In genomic region chr5:155167736-155168135, GRCh38 we compare ENCODE assay signal across 29 cellular contexts.
"Had no signal": no experiment of that assay in that cellular context is flagged by ENCODE, and none has a peak within 500 bp of the region (broad histone marks: within the 10 kb centered on the region; RNA-seq: fewer than 3 reads in every experiment).

No MANE protein-coding gene starts in this region.

- H3K4me2 ChIP-seq: neural progenitor cell had no signal

- H3K4me1 ChIP-seq: left lung, lower lobe of right lung, neural progenitor cell, right atrium auricular region, stomach, testis, thyroid gland, transverse colon, upper lobe of left lung, vagina had no signal

- FAIRE-seq: islet of Langerhans, kidney had no signal

- H3K36me3 ChIP-seq: left lung, lower lobe of right lung, neural progenitor cell, ovary, right atrium auricular region, stomach, thyroid gland, transverse colon, upper lobe of left lung, vagina had no signal

- H3K9me3 ChIP-seq: lower lobe of right lung, ovary, right atrium auricular region, testis, thyroid gland, transverse colon, upper lobe of left lung, vagina had no signal

- H2AFZ ChIP-seq: neural progenitor cell had no signal

- H3K4me3 ChIP-seq: left lung, lower lobe of right lung, neural progenitor cell, ovary, right atrium auricular region, skin epidermis, stomach, testis, thyroid gland, transverse colon, upper lobe of left lung, vagina had no signal

- H3K27ac ChIP-seq: left lung, lower lobe of right lung, neural progenitor cell, ovary, right atrium auricular region, skin epidermis, stomach, testis, thyroid gland, transverse colon, upper lobe of left lung, vagina had no signal

- DNase-seq: hypothalamus; immature natural killer cell; kidney; left colon; left lung; lower lobe of right lung; mammary epithelial cell; mesenchymal stem cell; naive B cell; natural killer cell; nephron progenitor cell; ovary; stimulated activated CD4-positive, alpha-beta T cell treated with anti-CD3 and anti-CD28 coated beads, Interleukin-12 subunit alpha, Interleukin-12 subunit beta, amount 100 ng/mL, for 4 hours; stimulated activated CD4-positive, alpha-beta T cell treated with anti-CD3 and anti-CD28 coated beads, Interleukin-15, amount 100 ng/mL, for 24 hours; stimulated activated CD4-positive, alpha-beta T cell treated with anti-CD3 and anti-CD28 coated beads, Interleukin-2, amount 100 ng/mL, for 24 hours; stimulated activated CD4-positive, alpha-beta T cell treated with anti-CD3 and anti-CD28 coated beads, Interleukin-4, amount 100 ng/mL, for 1 hour; stimulated activated naive B cell treated with anti-CD40 and anti-IgM and Interleukin-4, amounts not matched to agents 10 μg/mL and 1 μg/mL and 100 μg/mL, for 72 hours; stimulated activated naive CD8-positive, alpha-beta T cell treated with anti-CD3 and anti-CD28 coated beads, Interleukin-15, Interleukin-2, amounts not matched to agents 100 U/mL and 50 U/mL, for 24 hours; stomach; testis; thyroid gland; transverse colon had no signal

- H3K27me3 ChIP-seq: left lung, neural progenitor cell, ovary, right atrium auricular region, testis, thyroid gland, transverse colon, upper lobe of left lung, vagina had no signal

- H3K9ac ChIP-seq: neural progenitor cell had no signal

- ATAC-seq: left colon; left lung; lower lobe of right lung; natural killer cell; sciatic nerve; stimulated activated naive B cell treated with anti-CD40 and anti-IgM and Interleukin-4, amounts not matched to agents 10 μg/mL and 1 μg/mL and 100 μg/mL, for 72 hours; stimulated activated naive CD8-positive, alpha-beta T cell treated with anti-CD3 and anti-CD28 coated beads, Interleukin-15, Interleukin-2, amounts not matched to agents 100 U/mL and 50 U/mL, for 24 hours had no signal
